ENCODE assay signal across 8 cellular contexts in the genomic region with DNA sequence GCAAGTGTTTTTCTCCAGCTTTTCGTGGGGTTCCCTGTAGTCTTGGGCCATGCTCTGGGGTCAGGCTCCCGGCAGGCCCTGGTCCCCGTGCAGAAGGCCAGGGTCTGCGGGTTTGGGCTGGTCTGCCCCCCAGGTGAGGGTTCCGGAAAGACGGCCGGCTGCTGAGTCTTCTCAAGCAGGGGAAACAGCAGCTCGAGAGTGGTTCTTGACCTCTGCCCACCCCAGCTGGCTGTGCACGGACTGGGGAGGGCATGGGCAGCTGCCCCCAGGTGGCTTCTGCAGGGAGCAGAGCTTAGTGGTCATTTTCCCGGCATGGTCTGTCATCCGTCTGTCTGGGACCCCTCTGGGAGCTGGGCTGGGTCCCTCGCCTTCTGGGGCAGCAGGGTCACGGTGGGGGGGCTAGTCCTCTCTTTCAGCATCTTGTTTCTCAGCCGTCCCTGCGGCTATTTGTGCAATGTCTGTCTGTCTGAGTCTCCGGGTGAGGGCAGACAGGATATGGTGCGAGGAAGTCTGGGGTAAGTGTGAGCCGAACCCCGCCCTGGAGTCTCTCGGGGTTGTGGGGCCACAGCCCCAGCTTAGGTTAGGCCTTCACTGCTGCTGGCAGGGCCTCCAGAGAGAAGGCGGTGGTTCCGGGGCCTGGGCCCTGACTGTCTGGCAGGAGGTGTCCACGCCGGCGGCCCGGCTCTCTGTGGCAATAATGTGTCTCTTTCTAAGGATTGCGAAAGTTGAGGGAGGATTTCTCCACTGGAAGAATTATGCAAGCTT. TPM values are rescaled to one million over a fixed set of nuclear protein-coding genes. Genes with fewer than 3 reads are reported as not detected.
DNase-seq lines count a peak whose midpoint lies in the region; ATAC-seq and TF ChIP-seq lines count a peak whose summit lies in the region.

No MANE protein-coding gene starts in this region.

- H3K9me3 Mint-ChIP-seq in mesothelial cell of epicardium = no peaks in the 10 kb centered on the region
- no peaks in the 10 kb centered on the region for H3K9me3 Mint-ChIP-seq in stimulated activated effector memory CD8-positive, alpha-beta T cell treated with anti-CD3 and anti-CD28 coated beads, Interleukin-12 subunit alpha, Interleukin-12 subunit beta, amount 100 ng/mL, for 72 hours

- H3K27me3 ChIP-seq in dorsolateral prefrontal cortex = no peaks in the 10 kb centered on the region

- H3K27me3 Mint-ChIP-seq in mesothelial cell of epicardium (ENCODE audit: low read depth) = no peaks in the 10 kb centered on the region

- no peaks in the 10 kb centered on the region for H3K36me3 Mint-ChIP-seq in mesothelial cell of epicardium
- peaks cover 39% of the 10 kb centered on the region for H3K36me3 Mint-ChIP-seq in stimulated activated effector memory CD8-positive, alpha-beta T cell treated with anti-CD3 and anti-CD28 coated beads, Interleukin-12 subunit alpha, Interleukin-12 subunit beta, amount 100 ng/mL, for 72 hours

- peak overlapping the region; percentile 2 to 86 (median 72) for H3K4me3 ChIP-seq in dorsolateral prefrontal cortex

- TF ChIP-seq CTCF in dorsolateral prefrontal cortex (IDR thresholded peaks at IDR 0.05 in 54 of 56, conservative IDR thresholded peaks at IDR 0.05 in 2 of 56; ENCODE audit: low read depth in 1 of 56, partially characterized antibody in 56 of 56) (no peak), mesothelial cell of epicardium (IDR thresholded peaks at IDR 0.05; ENCODE audit: unreplicated experiment) (no peak)

- peak overlapping the region; percentile 92 for H3K27ac Mint-ChIP-seq in mesothelial cell of epicardium
- peak overlapping the region; percentile 91 for H3K27ac Mint-ChIP-seq in stimulated activated effector memory CD8-positive, alpha-beta T cell treated with anti-CD3 and anti-CD28 coated beads, Interleukin-12 subunit alpha, Interleukin-12 subunit beta, amount 100 ng/mL, for 72 hours

- DNase-seq in AG20443 (ENCODE audit: low spot score) (peak; percentile 90), HT-29 (ENCODE audit: low spot score) (peak; percentile 38), dorsolateral prefrontal cortex (peak in 6 of 10 donors; percentile 50 to 81 (median 66)), mesothelial cell of epicardium (ENCODE audit: low spot score in 2 of 2, unreplicated experiment in 2 of 2) (no peak), NCI-H1105 (lab: John Stamatoyannopoulos, UW) (no peak)
- DNase-seq in activated CD4-positive, alpha-beta T cell treated with anti-CD3 and anti-CD28 coated beads, Interleukin-2, amount 50 U/mL, for 1 hour = peak; percentile 81
- DNase-seq in stimulated activated effector memory CD8-positive, alpha-beta T cell treated with anti-CD3 and anti-CD28 coated beads, Interleukin-12 subunit alpha, Interleukin-12 subunit beta, amount 100 ng/mL, for 72 hours (ENCODE audit: low spot score in 2 of 2) = peak in 1 of 2 donors; percentile 76

- H3K27ac ChIP-seq in dorsolateral prefrontal cortex = peak overlapping the region in 57 of 59 donors; percentile 2 to 96 (median 84)

- intact Hi-C loops in dorsolateral prefrontal cortex (cut with DNase I) = loop anchor here (5.0 to 10.0 kb wide), 3 partner anchors 37 to 99 kb away; no protein-coding TSS in a partner anchor

- peak; percentile 84 for ATAC-seq in stimulated activated effector memory CD8-positive, alpha-beta T cell treated with anti-CD3 and anti-CD28 coated beads, Interleukin-12 subunit alpha, Interleukin-12 subunit beta, amount 100 ng/mL, for 72 hours
- ATAC-seq in HG02623 (IDR thresholded peaks at IDR 0.05; ENCODE audit: unreplicated experiment) = no peak

- peaks cover 64% of the 10 kb centered on the region for H3K4me1 Mint-ChIP-seq in mesothelial cell of epicardium
- H3K4me1 Mint-ChIP-seq in stimulated activated effector memory CD8-positive, alpha-beta T cell treated with anti-CD3 and anti-CD28 coated beads, Interleukin-12 subunit alpha, Interleukin-12 subunit beta, amount 100 ng/mL, for 72 hours = peaks cover 81% of the 10 kb centered on the region

- peak overlapping the region; percentile 51 for H3K4me3 Mint-ChIP-seq in mesothelial cell of epicardium
- H3K4me3 Mint-ChIP-seq in stimulated activated effector memory CD8-positive, alpha-beta T cell treated with anti-CD3 and anti-CD28 coated beads, Interleukin-12 subunit alpha, Interleukin-12 subunit beta, amount 100 ng/mL, for 72 hours = peak overlapping the region; percentile 93

RNA-seq across cellular contexts. Expression of gene SKI, which starts 6.1 kb away (rescaled TPM):
- 12.1 and 15.2 TPM in 2 replicates for total RNA-seq in HT-29 (2014; rRNA removed; shearing (Covaris generic))
- total RNA-seq in dorsolateral prefrontal cortex (100 to 1,000 TPM in 27 of 120 experiments, 10 to 100 TPM in 93; 65.3 to 147 (median 87.5) TPM), mesothelial cell of epicardium (105 to 110 TPM (median 105 TPM) in 3 replicates)

RNA-seq across cellular contexts. Expression of gene FAAP20, which starts 39.6 kb away (rescaled TPM):
- total RNA-seq in HT-29 (2014; rRNA removed; shearing (Covaris generic)) = 99.3 and 119 TPM in 2 replicates
- total RNA-seq in dorsolateral prefrontal cortex (10 to 100 TPM; 21.8 to 56.4 (median 36.0) TPM), mesothelial cell of epicardium (92.2 to 100 TPM (median 94.1 TPM) in 3 replicates)

Comparison
In these comparisons a context has a peak if more than half of its experiments do, and no peak if none do; other contexts are left out.
1. DNase-seq: peak in AG20443 (single experiment), HT-29 (single experiment), activated CD4-positive, alpha-beta T cell treated with anti-CD3 and anti-CD28 coated beads, Interleukin-2, amount 50 U/mL, for 1 hour (single experiment) and dorsolateral prefrontal cortex (6 of 10); none in mesothelial cell of epicardium (0 of 2) and NCI-H1105 (single experiment).